ENCODE assay signal across 9 cellular contexts in the genomic region with DNA sequence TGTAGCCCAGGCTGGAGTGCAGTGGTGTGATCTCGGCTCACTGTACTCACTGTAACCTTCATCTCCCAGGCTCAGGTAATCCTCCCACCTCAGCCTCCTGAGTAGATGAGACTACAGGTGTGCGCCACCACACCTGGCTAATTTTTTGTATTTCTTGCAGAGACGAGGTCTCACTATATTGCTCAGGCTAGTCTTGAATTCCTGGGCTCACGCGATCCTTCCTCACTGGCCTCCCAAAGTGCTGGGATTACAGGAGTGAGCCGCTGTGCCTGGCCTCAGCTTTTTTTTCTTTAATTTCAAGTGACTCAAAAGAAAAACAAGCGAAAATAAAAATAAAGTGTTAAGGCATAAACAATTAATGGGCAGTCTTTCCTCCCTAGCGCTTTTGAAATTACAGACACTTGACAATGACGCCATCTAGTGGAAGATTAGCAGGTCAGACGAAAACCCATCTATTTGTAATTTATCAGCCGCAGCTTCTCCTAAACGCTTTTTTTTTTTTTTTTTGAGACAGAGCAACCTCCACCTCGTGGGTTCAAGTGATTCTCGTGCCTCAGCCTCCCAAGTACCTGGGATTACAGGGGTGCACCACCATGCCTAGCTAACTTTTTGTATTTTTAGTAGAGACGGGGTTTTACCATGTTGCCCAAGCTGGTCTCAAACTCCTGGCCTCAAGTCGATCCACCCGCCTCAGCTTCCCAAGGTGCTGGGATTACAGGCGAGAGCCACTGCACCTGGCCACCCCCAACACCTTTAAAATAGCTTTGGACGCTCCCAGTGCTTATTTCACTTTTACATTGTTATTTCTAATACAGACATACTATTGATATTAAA. TPM values are rescaled to one million over a fixed set of nuclear protein-coding genes. Genes with fewer than 3 reads are reported as not detected.
A peak's percentile ranks its signal among the peaks of the same experiment; 100 is the strongest.
DNase-seq lines count a peak whose midpoint lies in the region; ATAC-seq and TF ChIP-seq lines count a peak whose summit lies in the region.
"Had no signal": no experiment of that assay in that cellular context is flagged by ENCODE, and none has a peak within 500 bp of the region (broad histone marks: within the 10 kb centered on the region; RNA-seq: fewer than 3 reads in every experiment).

No MANE protein-coding gene starts in this region.

- POLR2A ChIA-PET in activated CD4-positive, alpha-beta T cell treated with anti-CD3 and anti-CD28 coated beads, Interleukin-2, amount 10 ng/mL, durations not matched to agents 7 days and 5 days (lab: Charles Lee): interaction anchor here (0.8 kb wide), 1 partner anchor 123 kb away, joined by 5 read pairs; no protein-coding TSS in a partner anchor

- H3K27ac ChIP-seq in neural cell (ENCODE audit: low read length): no peak overlapping the region

- DNase-seq in activated CD4-positive, alpha-beta T cell treated with anti-CD3 and anti-CD28 coated beads, Interleukin-2, amount 10 ng/mL, durations not matched to agents 7 days and 5 days: peak; percentile 52
- no peak for DNase-seq in activated CD4-positive, alpha-beta T cell treated with anti-CD3 and anti-CD28 coated beads, Interleukin-2, amount 50 U/mL, for 4 hours
- DNase-seq in NCI-H1105 treated with DMSO at 0.1 percent for 48 hours (lab: John Stamatoyannopoulos, UW) (peak; percentile 63), SKM-1 treated with dmso at 0.1 percent for 144 hours (lab: John Stamatoyannopoulos, UW; ENCODE audit: unreplicated experiment) (peak; percentile 60), fibroblast of gingiva (ENCODE audit: low read depth) (peak; percentile 75)

- no peak overlapping the region for H3K27ac Mint-ChIP-seq in activated CD4-positive, alpha-beta T cell treated with anti-CD3 and anti-CD28 coated beads, Interleukin-2, amount 10 ng/mL, durations not matched to agents 7 days and 5 days

- no peaks in the 10 kb centered on the region for H3K36me3 Mint-ChIP-seq in activated CD4-positive, alpha-beta T cell treated with anti-CD3 and anti-CD28 coated beads, Interleukin-2, amount 10 ng/mL, durations not matched to agents 7 days and 5 days (ENCODE audit: low read depth)
- H3K36me3 Mint-ChIP-seq: CD8-positive, alpha-beta memory T cell had no signal

- no peaks in the 10 kb centered on the region for H3K9me3 Mint-ChIP-seq in activated CD4-positive, alpha-beta T cell treated with anti-CD3 and anti-CD28 coated beads, Interleukin-2, amount 10 ng/mL, durations not matched to agents 7 days and 5 days
- H3K9me3 Mint-ChIP-seq: CD8-positive, alpha-beta memory T cell had no signal

- peak; percentile 88 for TF ChIP-seq RAD21 in neural cell (conservative IDR thresholded peaks at IDR 0.05)

- no peaks in the 10 kb centered on the region for H4K20me1 ChIP-seq in neural cell (ENCODE audit: insufficient read depth)

- no peaks in the 10 kb centered on the region for H3K9me2 ChIP-seq in neural cell (ENCODE audit: insufficient read depth, low read length)

- H3K4me3 ChIP-seq in neural cell (ENCODE audit: low read length): no peak overlapping the region

- H3K79me2 ChIP-seq in neural cell (replicated peaks; ENCODE audit: insufficient read depth, low read length): no peaks in the 10 kb centered on the region

- H3K27me3 ChIP-seq in neural cell (ENCODE audit: insufficient read depth, low read depth, low read length): no peaks in the 10 kb centered on the region

- peaks cover 4% of the 10 kb centered on the region for H3K27me3 Mint-ChIP-seq in activated CD4-positive, alpha-beta T cell treated with anti-CD3 and anti-CD28 coated beads, Interleukin-2, amount 10 ng/mL, durations not matched to agents 7 days and 5 days
- H3K27me3 Mint-ChIP-seq: CD8-positive, alpha-beta memory T cell had no signal

- no peak overlapping the region for H2AFZ ChIP-seq in neural cell (ENCODE audit: low read depth, low read length)

- no peaks in the 10 kb centered on the region for H3K36me3 ChIP-seq in neural cell (ENCODE audit: insufficient read depth, low read length)

- H3K9me3 ChIP-seq in neural cell (ENCODE audit: low read length): no peaks in the 10 kb centered on the region

- CTCF ChIA-PET in activated CD4-positive, alpha-beta T cell treated with anti-CD3 and anti-CD28 coated beads, Interleukin-2, amount 10 ng/mL, durations not matched to agents 7 days and 5 days (lab: Charles Lee): interaction anchor here (0.6 to 6.7 kb wide), 21 partner anchors 9 to 501 kb away, joined by 3 to 73 read pairs (median 5); a partner anchor contains a TSS

- H3K9ac ChIP-seq in neural cell (ENCODE audit: low read length): no peak overlapping the region

- H3K4me1 Mint-ChIP-seq in activated CD4-positive, alpha-beta T cell treated with anti-CD3 and anti-CD28 coated beads, Interleukin-2, amount 10 ng/mL, durations not matched to agents 7 days and 5 days: peaks cover 6% of the 10 kb centered on the region

- no peak overlapping the region for H3K4me3 Mint-ChIP-seq in activated CD4-positive, alpha-beta T cell treated with anti-CD3 and anti-CD28 coated beads, Interleukin-2, amount 10 ng/mL, durations not matched to agents 7 days and 5 days

- H3F3A ChIP-seq in neural cell (ENCODE audit: insufficient read depth, low read length, poor library complexity, severe bottlenecking): no peaks in the 10 kb centered on the region

- no peak for ATAC-seq in GM19023 (IDR thresholded peaks at IDR 0.05; ENCODE audit: unreplicated experiment)
- no peak for ATAC-seq in GM19395 (IDR thresholded peaks at IDR 0.05; ENCODE audit: unreplicated experiment)

- peak; percentile 88 for TF ChIP-seq CTCF in neural cell (IDR thresholded peaks at IDR 0.05; ENCODE audit: poor library complexity, severe bottlenecking)

- no peak overlapping the region for H3K4me2 ChIP-seq in neural cell (ENCODE audit: low read length)

- no peak for TF ChIP-seq EP300 in neural cell (conservative IDR thresholded peaks at IDR 0.05; ENCODE audit: poor library complexity, severe bottlenecking)

TF ChIP-seq in neural cell, 6 proteins besides CTCF, POLR2A, EP300 and RAD21:
- TF ChIP-seq MXI1 (conservative IDR thresholded peaks at IDR 0.05; ENCODE audit: poor library complexity, severe bottlenecking): no peak
- no peak for TF ChIP-seq TAF1 (IDR thresholded peaks at IDR 0.05; ENCODE audit: low read depth)
- TF ChIP-seq, protein P1, sequence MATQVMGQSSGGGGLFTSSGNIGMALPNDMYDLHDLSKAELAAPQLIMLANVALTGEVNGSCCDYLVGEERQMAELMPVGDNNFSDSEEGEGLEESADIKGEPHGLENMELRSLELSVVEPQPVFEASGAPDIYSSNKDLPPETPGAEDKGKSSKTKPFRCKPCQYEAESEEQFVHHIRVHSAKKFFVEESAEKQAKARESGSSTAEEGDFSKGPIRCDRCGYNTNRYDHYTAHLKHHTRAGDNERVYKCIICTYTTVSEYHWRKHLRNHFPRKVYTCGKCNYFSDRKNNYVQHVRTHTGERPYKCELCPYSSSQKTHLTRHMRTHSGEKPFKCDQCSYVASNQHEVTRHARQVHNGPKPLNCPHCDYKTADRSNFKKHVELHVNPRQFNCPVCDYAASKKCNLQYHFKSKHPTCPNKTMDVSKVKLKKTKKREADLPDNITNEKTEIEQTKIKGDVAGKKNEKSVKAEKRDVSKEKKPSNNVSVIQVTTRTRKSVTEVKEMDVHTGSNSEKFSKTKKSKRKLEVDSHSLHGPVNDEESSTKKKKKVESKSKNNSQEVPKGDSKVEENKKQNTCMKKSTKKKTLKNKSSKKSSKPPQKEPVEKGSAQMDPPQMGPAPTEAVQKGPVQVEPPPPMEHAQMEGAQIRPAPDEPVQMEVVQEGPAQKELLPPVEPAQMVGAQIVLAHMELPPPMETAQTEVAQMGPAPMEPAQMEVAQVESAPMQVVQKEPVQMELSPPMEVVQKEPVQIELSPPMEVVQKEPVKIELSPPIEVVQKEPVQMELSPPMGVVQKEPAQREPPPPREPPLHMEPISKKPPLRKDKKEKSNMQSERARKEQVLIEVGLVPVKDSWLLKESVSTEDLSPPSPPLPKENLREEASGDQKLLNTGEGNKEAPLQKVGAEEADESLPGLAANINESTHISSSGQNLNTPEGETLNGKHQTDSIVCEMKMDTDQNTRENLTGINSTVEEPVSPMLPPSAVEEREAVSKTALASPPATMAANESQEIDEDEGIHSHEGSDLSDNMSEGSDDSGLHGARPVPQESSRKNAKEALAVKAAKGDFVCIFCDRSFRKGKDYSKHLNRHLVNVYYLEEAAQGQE (IDR thresholded peaks at IDR 0.05; ENCODE audit: borderline replicate concordance): no peak
- TF ChIP-seq SMC3 (conservative IDR thresholded peaks at IDR 0.05; ENCODE audit: poor library complexity): peak; percentile 85
- no peak for TF ChIP-seq POLR2AphosphoS5 (IDR thresholded peaks at IDR 0.05)

RNA-seq across cellular contexts. Expression of a gene that starts 28.1 kb away (rescaled TPM):
- 10 to 100 TPM; 18.7 to 19.0 TPM for total RNA-seq in activated CD4-positive, alpha-beta T cell treated with anti-CD3 and anti-CD28 coated beads, Interleukin-2, amount 10 ng/mL, durations not matched to agents 7 days and 5 days
- not detected in 2 replicates for polyA plus RNA-seq in neural cell
- not detected in 2 replicates for polyA minus RNA-seq in neural cell

RNA-seq across cellular contexts. Expression of a gene that starts 30.2 kb away (rescaled TPM):
- under 1 TPM in 1 of 2 experiments, not detected in 1; 0.27 TPM for total RNA-seq in activated CD4-positive, alpha-beta T cell treated with anti-CD3 and anti-CD28 coated beads, Interleukin-2, amount 10 ng/mL, durations not matched to agents 7 days and 5 days
- not detected in 2 replicates for polyA plus RNA-seq in neural cell
- not detected in 2 replicates for polyA minus RNA-seq in neural cell
- polyA plus RNA-seq: CD8-positive, alpha-beta memory T cell had no signal

Comparison
In these comparisons a context has a peak if more than half of its experiments do, and no peak if none do; other contexts are left out.
1. DNase-seq: peak in activated CD4-positive, alpha-beta T cell treated with anti-CD3 and anti-CD28 coated beads, Interleukin-2, amount 10 ng/mL, durations not matched to agents 7 days and 5 days (single experiment), NCI-H1105 treated with DMSO at 0.1 percent for 48 hours (single experiment), SKM-1 treated with dmso at 0.1 percent for 144 hours (single experiment) and fibroblast of gingiva (single experiment); none in activated CD4-positive, alpha-beta T cell treated with anti-CD3 and anti-CD28 coated beads, Interleukin-2, amount 50 U/mL, for 4 hours (0 of 2).